In the genomic region with DNA sequence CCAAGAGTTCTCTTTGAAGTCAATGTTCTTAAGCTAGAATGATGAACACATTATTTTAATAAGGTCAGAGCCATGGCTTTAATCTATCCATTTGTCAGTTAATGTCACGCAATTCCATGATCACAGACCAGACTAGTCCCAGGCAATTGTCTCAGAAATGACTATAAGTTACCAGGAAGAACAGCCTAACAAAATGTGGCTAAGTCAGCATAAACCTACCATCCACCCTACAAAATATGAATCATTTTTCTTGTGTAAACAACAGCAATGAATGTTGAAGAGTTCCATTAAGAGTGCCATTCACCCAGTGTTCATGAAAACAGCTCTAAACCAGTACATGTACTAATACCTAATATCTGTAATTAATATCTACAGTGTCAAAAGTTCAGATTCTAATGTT, we compare ENCODE assay signal across 13 cellular contexts.
DNase-seq lines count a peak whose midpoint lies in the region; ATAC-seq and TF ChIP-seq lines count a peak whose summit lies in the region.
"Had no signal": no experiment of that assay in that cellular context is flagged by ENCODE, and none has a peak within 500 bp of the region (broad histone marks: within the 10 kb centered on the region; RNA-seq: fewer than 3 reads in every experiment).

No MANE protein-coding gene starts in this region.

- H3K4me3 ChIP-seq in epithelial cell of esophagus (ENCODE audit: low read length) = no peak overlapping the region

- H3K4me1 Mint-ChIP-seq in activated T-helper 17 cell treated with anti-CD3 and anti-CD28 coated beads, Interleukin-2, amount 50 U/mL, for 72 hours = no peaks in the 10 kb centered on the region

- H3K27me3 Mint-ChIP-seq in activated T-helper 17 cell treated with anti-CD3 and anti-CD28 coated beads, Interleukin-2, amount 50 U/mL, for 72 hours = peaks cover 5% of the 10 kb centered on the region

- no peaks in the 10 kb centered on the region for H3K36me3 Mint-ChIP-seq in activated T-helper 17 cell treated with anti-CD3 and anti-CD28 coated beads, Interleukin-2, amount 50 U/mL, for 72 hours (ENCODE audit: low read depth)

- TF ChIP-seq CTCF in epithelial cell of esophagus (IDR thresholded peaks at IDR 0.05; ENCODE audit: insufficient read depth, low read depth, low read length, missing control alignments) = no peak

- H3K9me3 Mint-ChIP-seq in activated T-helper 17 cell treated with anti-CD3 and anti-CD28 coated beads, Interleukin-2, amount 50 U/mL, for 72 hours = no peaks in the 10 kb centered on the region
- H3K9me3 Mint-ChIP-seq: HFFc6 had no signal

- DNase-seq in HCEC 1CT = peak; percentile 25
- peak; percentile 35 for DNase-seq in amniotic epithelial cell (ENCODE audit: low read depth)
- DNase-seq in epithelial cell of esophagus (ENCODE audit: low read depth) = peak; percentile 62
- DNase-seq in retina = peak; percentile 9
- no peak for DNase-seq in HPDE6-E6E7 (ENCODE audit: extremely low spot score)
- no peak for DNase-seq in activated gamma-delta T cell (lab: John Stamatoyannopoulos, UW)
- DNase-seq: COR-L47, EL, HFFc6, NCI-H2081, NCI-H524, SHP77 treated with DMSO at 0.1 percent for 48 hours had no signal

- no peak overlapping the region for H3K27ac Mint-ChIP-seq in activated T-helper 17 cell treated with anti-CD3 and anti-CD28 coated beads, Interleukin-2, amount 50 U/mL, for 72 hours
- H3K27ac Mint-ChIP-seq: HFFc6 had no signal

- ATAC-seq in activated T-helper 17 cell treated with anti-CD3 and anti-CD28 coated beads, Interleukin-2, amount 50 U/mL, for 72 hours (replicated peaks) = no peak

- H3K4me3 Mint-ChIP-seq in activated T-helper 17 cell treated with anti-CD3 and anti-CD28 coated beads, Interleukin-2, amount 50 U/mL, for 72 hours = no peak overlapping the region
- H3K4me3 Mint-ChIP-seq: HFFc6 had no signal

Comparison
In these comparisons a context has a peak if more than half of its experiments do, and no peak if none do; other contexts are left out.
1. DNase-seq: peak in HCEC 1CT (single experiment), amniotic epithelial cell (single experiment), epithelial cell of esophagus (single experiment) and retina (single experiment); none in HPDE6-E6E7 (single experiment) and activated gamma-delta T cell (single experiment).